19 cellular contexts compared by ENCODE assay signal in genomic region chr9:133845659-133845947, GRCh38.
A peak's percentile ranks its signal among the peaks of the same experiment; 100 is the strongest.
DNase-seq lines count a peak whose midpoint lies in the region; ATAC-seq, FAIRE-seq and TF ChIP-seq lines count a peak whose summit lies in the region.
"Had no signal": no experiment of that assay in that cellular context is flagged by ENCODE, and none has a peak within 500 bp of the region (broad histone marks: within the 10 kb centered on the region; RNA-seq: fewer than 3 reads in every experiment).

No MANE protein-coding gene starts in this region.

- no peaks in the 10 kb centered on the region for H3K36me3 Mint-ChIP-seq in activated naive CD4-positive, alpha-beta T cell treated with anti-CD3 and anti-CD28 coated beads, Interleukin-2, amount 10 ng/mL, durations not matched to agents 7 days and 5 days
- H3K36me3 Mint-ChIP-seq: CD4-positive, alpha-beta memory T cell; IgD-negative memory B cell had no signal

- no peak overlapping the region for H3K4me3 Mint-ChIP-seq in stimulated activated naive CD8-positive, alpha-beta T cell treated with anti-CD3 and anti-CD28 coated beads, Interleukin-15, amount 100 ng/mL, for 72 hours
- no peak overlapping the region for H3K4me3 Mint-ChIP-seq in activated naive CD4-positive, alpha-beta T cell treated with anti-CD3 and anti-CD28 coated beads, Interleukin-2, amount 10 ng/mL, durations not matched to agents 7 days and 5 days
- H3K4me3 Mint-ChIP-seq: activated CD4-positive, alpha-beta T cell treated with anti-CD3 and anti-CD28 coated beads for 36 hours; CD4-positive, alpha-beta memory T cell had no signal

- peaks cover 9% of the 10 kb centered on the region for H3K4me1 Mint-ChIP-seq in stimulated activated naive CD8-positive, alpha-beta T cell treated with anti-CD3 and anti-CD28 coated beads, Interleukin-15, amount 100 ng/mL, for 72 hours
- no peaks in the 10 kb centered on the region for H3K4me1 Mint-ChIP-seq in activated naive CD4-positive, alpha-beta T cell treated with anti-CD3 and anti-CD28 coated beads, Interleukin-2, amount 10 ng/mL, durations not matched to agents 7 days and 5 days
- H3K4me1 Mint-ChIP-seq: activated CD4-positive, alpha-beta T cell treated with anti-CD3 and anti-CD28 coated beads for 36 hours; CD4-positive, alpha-beta memory T cell had no signal

- H3K27ac ChIP-seq in Panc1 (ENCODE audit: low read length) (no peak overlapping the region), GM12878 (ENCODE audit: control insufficient read depth, insufficient read depth) (no peak overlapping the region), mesenchymal stem cell (ENCODE audit: low read length, poor library complexity, severe bottlenecking) (no peak overlapping the region)

- H3K9me3 ChIP-seq in Panc1 (ENCODE audit: control insufficient read depth, insufficient read depth, low read depth, low read length) (no peaks in the 10 kb centered on the region), GM12878 (replicated peaks; ENCODE audit: control insufficient read depth, insufficient read depth, low read length) (no peaks in the 10 kb centered on the region), mesenchymal stem cell (ENCODE audit: control insufficient read depth, low read length) (no peaks in the 10 kb centered on the region)
- H3K9me3 ChIP-seq: esophagus muscularis mucosa, pancreas, uterus had no signal

- no peak overlapping the region for H2AK5ac ChIP-seq in mesenchymal stem cell (ENCODE audit: low read length, severe bottlenecking)

- no peak for TF ChIP-seq POLR2A in GM12878 (IDR thresholded peaks at IDR 0.05; ENCODE audit: low read depth, low read length)

- H2BK15ac ChIP-seq in mesenchymal stem cell (ENCODE audit: low read depth, poor library complexity, severe bottlenecking): no peak overlapping the region

- H3K36me3 ChIP-seq in Panc1 (ENCODE audit: control insufficient read depth, insufficient read depth, low read length): no peaks in the 10 kb centered on the region
- peaks cover 0 to 11% of the 10 kb centered on the region in 2 experiments; a peak in 3 of 4 replicates for H3K36me3 ChIP-seq in GM12878 (ENCODE audit: control insufficient read depth in 2 of 2, insufficient read depth in 2 of 2, low read length in 1 of 2)
- H3K36me3 ChIP-seq in mesenchymal stem cell (ENCODE audit: control insufficient read depth in 1 of 2, insufficient read depth in 2 of 2, low read depth in 1 of 2, low read length in 2 of 2): peaks cover 0 to 75% of the 10 kb centered on the region in 2 experiments
- H3K36me3 ChIP-seq: esophagus muscularis mucosa, pancreas, uterus had no signal

- H3K27ac Mint-ChIP-seq in stimulated activated naive CD8-positive, alpha-beta T cell treated with anti-CD3 and anti-CD28 coated beads, Interleukin-15, amount 100 ng/mL, for 72 hours: no peak overlapping the region
- H3K27ac Mint-ChIP-seq in activated naive CD4-positive, alpha-beta T cell treated with anti-CD3 and anti-CD28 coated beads, Interleukin-2, amount 10 ng/mL, durations not matched to agents 7 days and 5 days: no peak overlapping the region
- H3K27ac Mint-ChIP-seq: activated CD4-positive, alpha-beta T cell treated with anti-CD3 and anti-CD28 coated beads for 36 hours; CD4-positive, alpha-beta memory T cell had no signal

- in situ Hi-C loops in Panc1 (cut with HindIII; ENCODE audit: low pct_unique_long_range_greater_than_20kb, low sequenced_read_pairs): no loop called here
- in situ Hi-C loops in GM12878 (cut with MboI): no loop called here

- DNase-seq in Panc1 (ENCODE audit: low read depth, low spot score) (no peak), GM12878 (ENCODE audit: low read depth, low spot score) (no peak), mesenchymal stem cell (no peak), OCI-M2 (lab: John Stamatoyannopoulos, UW; ENCODE audit: unreplicated experiment) (no peak)
- DNase-seq in stimulated activated naive CD8-positive, alpha-beta T cell treated with anti-CD3 and anti-CD28 coated beads, Interleukin-15, amount 100 ng/mL, for 72 hours: no peak
- DNase-seq in activated naive CD4-positive, alpha-beta T cell treated with anti-CD3 and anti-CD28 coated beads, Interleukin-2, amount 10 ng/mL, durations not matched to agents 7 days and 5 days: no peak
- DNase-seq: CD4-positive, alpha-beta memory T cell; mammary epithelial cell; NCI-H1105 treated with DMSO at 0.1 percent for 48 hours; NCI-H345; stimulated activated CD4-positive, alpha-beta T cell treated with anti-CD3 and anti-CD28 coated beads, Interleukin-15, amount 100 ng/mL, for 24 hours; T-helper 2 cell had no signal

- H4K8ac ChIP-seq in mesenchymal stem cell (ENCODE audit: low read length): peak overlapping the region; percentile 73

- intact Hi-C loops in Panc1 (cut with micrococcal nuclease; ENCODE audit: unreplicated experiment) (no loop called here), GM12878 (cut with micrococcal nuclease; ENCODE audit: unreplicated experiment) (no loop called here)

- 40% methylated on average over 1 of the region's 1 CpG for WGBS in GM12878 (ENCODE audit: insufficient coverage, insufficient replicate concordance, low lambda C conversion rate, missing lambda C conversion rate)
- WGBS in mesenchymal stem cell: 100% methylated on average over 1 of the region's 1 CpG

- H3K4me1 ChIP-seq in Panc1 (ENCODE audit: control insufficient read depth, insufficient read depth, low read length) (no peaks in the 10 kb centered on the region), GM12878 (ENCODE audit: control insufficient read depth, insufficient read depth, low read length) (no peaks in the 10 kb centered on the region), mesenchymal stem cell (ENCODE audit: control insufficient read depth, insufficient read depth, low read depth, low read length) (peaks cover 38% of the 10 kb centered on the region)
- H3K4me1 ChIP-seq: pancreas, uterus had no signal

- CTCF ChIA-PET in Panc1 (lab: Charles Lee) (no interaction called here), GM12878 (lab: Yijun Ruan, JAX) (interaction anchor here (1.4 kb wide), 1 partner anchor 148 kb away, joined by 5 read pairs; no protein-coding TSS in a partner anchor)
- CTCF ChIA-PET in activated naive CD4-positive, alpha-beta T cell treated with anti-CD3 and anti-CD28 coated beads, Interleukin-2, amount 10 ng/mL, durations not matched to agents 7 days and 5 days (lab: Charles Lee): no interaction called here

- H2BK5ac ChIP-seq in mesenchymal stem cell (ENCODE audit: low read depth, low read length, poor library complexity, severe bottlenecking): no peak overlapping the region

- no peak overlapping the region for H3K23ac ChIP-seq in mesenchymal stem cell (ENCODE audit: low read length in 2 of 2)

- TF ChIP-seq EP300 in GM12878 (IDR thresholded peaks at IDR 0.05; ENCODE audit: borderline replicate concordance in 1 of 2, control insufficient read depth in 1 of 2, low read depth in 2 of 2, low read length in 2 of 2): no peak

- no peak overlapping the region for H2BK12ac ChIP-seq in mesenchymal stem cell (ENCODE audit: low read length in 2 of 2)

- no peaks in the 10 kb centered on the region for H3K9me3 Mint-ChIP-seq in stimulated activated naive CD8-positive, alpha-beta T cell treated with anti-CD3 and anti-CD28 coated beads, Interleukin-15, amount 100 ng/mL, for 72 hours
- no peaks in the 10 kb centered on the region for H3K9me3 Mint-ChIP-seq in activated naive CD4-positive, alpha-beta T cell treated with anti-CD3 and anti-CD28 coated beads, Interleukin-2, amount 10 ng/mL, durations not matched to agents 7 days and 5 days
- H3K9me3 Mint-ChIP-seq: CD4-positive, alpha-beta memory T cell; IgD-negative memory B cell had no signal

- ATAC-seq in Panc1 (peak; percentile 55; the same call in 1 of the 2 replicates), GM12878 (no peak), HG03175 (IDR thresholded peaks at IDR 0.05; ENCODE audit: unreplicated experiment) (no peak)
- ATAC-seq in stimulated activated naive CD8-positive, alpha-beta T cell treated with anti-CD3 and anti-CD28 coated beads, Interleukin-15, amount 100 ng/mL, for 72 hours: peak; percentile 31

- H4K91ac ChIP-seq in mesenchymal stem cell (ENCODE audit: low read length): peak overlapping the region; percentile 64

- peaks cover 24% of the 10 kb centered on the region for H3K27me3 Mint-ChIP-seq in stimulated activated naive CD8-positive, alpha-beta T cell treated with anti-CD3 and anti-CD28 coated beads, Interleukin-15, amount 100 ng/mL, for 72 hours
- H3K27me3 Mint-ChIP-seq in activated naive CD4-positive, alpha-beta T cell treated with anti-CD3 and anti-CD28 coated beads, Interleukin-2, amount 10 ng/mL, durations not matched to agents 7 days and 5 days: peaks cover 22% of the 10 kb centered on the region
- H3K27me3 Mint-ChIP-seq: activated CD4-positive, alpha-beta T cell treated with anti-CD3 and anti-CD28 coated beads for 36 hours; CD4-positive, alpha-beta memory T cell; IgD-negative memory B cell had no signal

- peak overlapping the region in 1 of 2 experiments; percentile 53 for H3K14ac ChIP-seq in mesenchymal stem cell (ENCODE audit: low read length in 2 of 2)

- peaks cover 83% of the 10 kb centered on the region for H3K79me1 ChIP-seq in mesenchymal stem cell (replicated peaks; ENCODE audit: low read length, poor library complexity, severe bottlenecking)

- no peak for TF ChIP-seq CTCF in Panc1 (IDR thresholded peaks at IDR 0.05)
- TF ChIP-seq CTCF in GM12878 (IDR thresholded peaks at IDR 0.05 in 2 of 3, conservative IDR thresholded peaks at IDR 0.05 in 1 of 3; ENCODE audit: control insufficient read depth in 2 of 3, extremely low read depth in 1 of 3, insufficient read depth in 1 of 3, low read depth in 3 of 3, low read length in 3 of 3): no peak

- POLR2A ChIA-PET in Panc1 (lab: Charles Lee): no interaction called here
- POLR2A ChIA-PET in GM12878 (lab: Charles Lee): no interaction called here

- no peak for FAIRE-seq in GM12878 (lab: Jason Lieb, UNC)
- FAIRE-seq: colon, pancreas had no signal

- H3K4me2 ChIP-seq in GM12878 (ENCODE audit: control insufficient read depth, insufficient read depth): no peak overlapping the region
- H3K4me2 ChIP-seq in mesenchymal stem cell (ENCODE audit: low read length, poor library complexity, severe bottlenecking): no peak overlapping the region

- SMC1A ChIA-PET in GM12878 (lab: Charles Lee; ENCODE audit: uncharacterized antibody, unreplicated experiment): no interaction called here

- BruUV-seq in Panc1 (replicated peaks; lab: Mats Ljungman, UMichigan): no TSS peak
- BruUV-seq in GM12878 (replicated peaks; lab: Mats Ljungman, UMichigan): no TSS peak

- H3K4me3 ChIP-seq in Panc1 (ENCODE audit: low read depth in 2 of 2, low read length in 2 of 2) (no peak overlapping the region), GM12878 (no peak overlapping the region), mesenchymal stem cell (ENCODE audit: insufficient read depth in 1 of 2, low read depth in 1 of 2, low read length in 2 of 2) (no peak overlapping the region)
- H3K4me3 ChIP-seq: uterus had no signal

- H3K79me2 ChIP-seq in GM12878 (ENCODE audit: control insufficient read depth, insufficient read depth, low read length): peaks cover 2% of the 10 kb centered on the region

- 0 out of 2 replicates have a peak, but pooled peaks cover 3% of the 10 kb centered on the region for H4K20me1 ChIP-seq in GM12878 (ENCODE audit: control insufficient read depth, insufficient read depth)

- peak overlapping the region in 1 of 2 experiments; percentile 19 for H3K4ac ChIP-seq in mesenchymal stem cell (ENCODE audit: low read depth in 1 of 2, low read length in 2 of 2)

- H3K27me3 ChIP-seq in Panc1 (ENCODE audit: control insufficient read depth, insufficient read depth, low read length) (no peaks in the 10 kb centered on the region), GM12878 (replicated peaks in 1 of 2; ENCODE audit: control insufficient read depth in 2 of 2, insufficient read depth in 2 of 2, low read length in 1 of 2) (no peaks in the 10 kb centered on the region), mesenchymal stem cell (ENCODE audit: control insufficient read depth in 1 of 2, insufficient read depth in 1 of 2, low read length in 2 of 2) (no peaks in the 10 kb centered on the region)
- H3K27me3 ChIP-seq: esophagus muscularis mucosa, pancreas, uterus had no signal

- no peak overlapping the region for H2AFZ ChIP-seq in GM12878 (ENCODE audit: control insufficient read depth, low read depth, low read length)
- no peak overlapping the region for H2AFZ ChIP-seq in mesenchymal stem cell (ENCODE audit: low read depth, low read length)

- H3K9ac ChIP-seq in GM12878 (ENCODE audit: control insufficient read depth, insufficient read depth, low read length) (no peak overlapping the region), mesenchymal stem cell (ENCODE audit: low read length) (no peak overlapping the region)

- no peak for TF ChIP-seq RAD21 in GM12878 (IDR thresholded peaks at IDR 0.05; ENCODE audit: insufficient read depth, low read depth, low read length)

- RAD21 ChIA-PET in GM12878 (lab: Charles Lee; ENCODE audit: unreplicated experiment): no interaction called here

- peak overlapping the region; percentile 25 to 69 for H3K18ac ChIP-seq in mesenchymal stem cell (ENCODE audit: low read depth in 1 of 2, low read length in 2 of 2)

- H2BK120ac ChIP-seq in mesenchymal stem cell (ENCODE audit: low read depth, low read length): no peak overlapping the region

Comparison
In these comparisons a context has a peak if more than half of its experiments do, and no peak if none do; other contexts are left out.
1. ATAC-seq: peak in Panc1 (single experiment) and stimulated activated naive CD8-positive, alpha-beta T cell treated with anti-CD3 and anti-CD28 coated beads, Interleukin-15, amount 100 ng/mL, for 72 hours (single experiment); none in GM12878 (single experiment) and HG03175 (single experiment).